ENCODE assay signal across 15 cellular contexts in genomic region chr20:17860306-17861197, GRCh38.
DNase-seq lines count a peak whose midpoint lies in the region; ATAC-seq and TF ChIP-seq lines count a peak whose summit lies in the region.
"Had no signal": no experiment of that assay in that cellular context is flagged by ENCODE, and none has a peak within 500 bp of the region (broad histone marks: within the 10 kb centered on the region; RNA-seq: fewer than 3 reads in every experiment).

No MANE protein-coding gene starts in this region.

- H3K4me1 Mint-ChIP-seq in activated naive CD8-positive, alpha-beta T cell treated with anti-CD3 and anti-CD28 coated beads, Interleukin-2, amount 10 ng/mL, durations not matched to agents 7 days and 5 days = peaks cover 39% of the 10 kb centered on the region
- H3K4me1 Mint-ChIP-seq in activated naive CD8-positive, alpha-beta T cell treated with anti-CD3 and anti-CD28 coated beads for 36 hours = peaks cover 12% of the 10 kb centered on the region
- H3K4me1 Mint-ChIP-seq in T-helper 17 cell (peaks cover 32% of the 10 kb centered on the region), immature natural killer cell (peaks cover 45 to 55% of the 10 kb centered on the region in 2 donors)
- peaks cover 49 to 74% of the 10 kb centered on the region in 2 donors for H3K4me1 Mint-ChIP-seq in stimulated activated naive B cell treated with anti-CD40 and anti-IgM and Interleukin-4, amounts not matched to agents 10 μg/mL and 1 μg/mL and 100 μg/mL, for 72 hours

- H3K4me3 Mint-ChIP-seq in activated naive CD8-positive, alpha-beta T cell treated with anti-CD3 and anti-CD28 coated beads, Interleukin-2, amount 10 ng/mL, durations not matched to agents 7 days and 5 days = peak overlapping the region; percentile 17
- H3K4me3 Mint-ChIP-seq in activated naive CD8-positive, alpha-beta T cell treated with anti-CD3 and anti-CD28 coated beads for 36 hours = no peak overlapping the region
- H3K4me3 Mint-ChIP-seq in T-helper 17 cell (peak overlapping the region; percentile 66), immature natural killer cell (peak overlapping the region; percentile 2 to 85 (median 65))
- H3K4me3 Mint-ChIP-seq in stimulated activated naive B cell treated with anti-CD40 and anti-IgM and Interleukin-4, amounts not matched to agents 10 μg/mL and 1 μg/mL and 100 μg/mL, for 72 hours = peak overlapping the region; percentile 11 to 62

- no peak for DNase-seq in activated naive CD8-positive, alpha-beta T cell treated with anti-CD3 and anti-CD28 coated beads, Interleukin-2, amount 10 ng/mL, durations not matched to agents 7 days and 5 days
- DNase-seq in activated naive CD8-positive, alpha-beta T cell treated with anti-CD3 and anti-CD28 coated beads for 36 hours = no peak
- no peak for DNase-seq in T-helper 17 cell
- DNase-seq in immature natural killer cell = no peak
- peak; percentile 37 for DNase-seq in stimulated activated naive B cell treated with anti-CD40 and anti-IgM and Interleukin-4, amounts not matched to agents 10 μg/mL and 1 μg/mL and 100 μg/mL, for 72 hours
- DNase-seq in NCI-H2081 treated with DMSO at 0.1 percent for 48 hours (lab: John Stamatoyannopoulos, UW) = no peak
- DNase-seq in GM20000 (ENCODE audit: low spot score) = no peak
- DNase-seq: 8988T, KBM-7, NCI-H1105, NCI-H1694 treated with DMSO at 0.1 percent for 48 hours, NCI-H446 treated with DMSO at 0.1 percent for 48 hours, NCI-H774 had no signal

- H3K27me3 Mint-ChIP-seq in activated naive CD8-positive, alpha-beta T cell treated with anti-CD3 and anti-CD28 coated beads, Interleukin-2, amount 10 ng/mL, durations not matched to agents 7 days and 5 days = peaks cover 24% of the 10 kb centered on the region
- peaks cover 17% of the 10 kb centered on the region for H3K27me3 Mint-ChIP-seq in activated naive CD8-positive, alpha-beta T cell treated with anti-CD3 and anti-CD28 coated beads for 36 hours
- H3K27me3 Mint-ChIP-seq in T-helper 17 cell = peaks cover 32% of the 10 kb centered on the region
- H3K27me3 Mint-ChIP-seq in immature natural killer cell (ENCODE audit: low read depth in 3 of 3) = peaks cover 0 to 6% (median 3%) of the 10 kb centered on the region in 3 donors
- H3K27me3 Mint-ChIP-seq in stimulated activated naive B cell treated with anti-CD40 and anti-IgM and Interleukin-4, amounts not matched to agents 10 μg/mL and 1 μg/mL and 100 μg/mL, for 72 hours = peaks cover 5 to 8% of the 10 kb centered on the region in 2 donors

- no peaks in the 10 kb centered on the region for H3K9me3 Mint-ChIP-seq in activated naive CD8-positive, alpha-beta T cell treated with anti-CD3 and anti-CD28 coated beads, Interleukin-2, amount 10 ng/mL, durations not matched to agents 7 days and 5 days
- no peaks in the 10 kb centered on the region for H3K9me3 Mint-ChIP-seq in activated naive CD8-positive, alpha-beta T cell treated with anti-CD3 and anti-CD28 coated beads for 36 hours
- no peaks in the 10 kb centered on the region for H3K9me3 Mint-ChIP-seq in immature natural killer cell
- peaks cover 0 to 2% of the 10 kb centered on the region in 2 donors for H3K9me3 Mint-ChIP-seq in stimulated activated naive B cell treated with anti-CD40 and anti-IgM and Interleukin-4, amounts not matched to agents 10 μg/mL and 1 μg/mL and 100 μg/mL, for 72 hours

- H3K36me3 Mint-ChIP-seq in activated naive CD8-positive, alpha-beta T cell treated with anti-CD3 and anti-CD28 coated beads, Interleukin-2, amount 10 ng/mL, durations not matched to agents 7 days and 5 days = no peaks in the 10 kb centered on the region
- H3K36me3 Mint-ChIP-seq in activated naive CD8-positive, alpha-beta T cell treated with anti-CD3 and anti-CD28 coated beads for 36 hours = no peaks in the 10 kb centered on the region
- H3K36me3 Mint-ChIP-seq in T-helper 17 cell (ENCODE audit: low read depth) (peaks cover 5% of the 10 kb centered on the region), immature natural killer cell (no peaks in the 10 kb centered on the region)
- H3K36me3 Mint-ChIP-seq in stimulated activated naive B cell treated with anti-CD40 and anti-IgM and Interleukin-4, amounts not matched to agents 10 μg/mL and 1 μg/mL and 100 μg/mL, for 72 hours = no peaks in the 10 kb centered on the region

- H3K27ac Mint-ChIP-seq in activated naive CD8-positive, alpha-beta T cell treated with anti-CD3 and anti-CD28 coated beads, Interleukin-2, amount 10 ng/mL, durations not matched to agents 7 days and 5 days = peak overlapping the region; percentile 17
- no peak overlapping the region for H3K27ac Mint-ChIP-seq in activated naive CD8-positive, alpha-beta T cell treated with anti-CD3 and anti-CD28 coated beads for 36 hours
- H3K27ac Mint-ChIP-seq in T-helper 17 cell = peak overlapping the region; percentile 47
- H3K27ac Mint-ChIP-seq in immature natural killer cell = peak overlapping the region in 2 of 6 donors; percentile 32 to 51
- H3K27ac Mint-ChIP-seq in stimulated activated naive B cell treated with anti-CD40 and anti-IgM and Interleukin-4, amounts not matched to agents 10 μg/mL and 1 μg/mL and 100 μg/mL, for 72 hours = peak overlapping the region; percentile 6

- ATAC-seq in activated naive CD8-positive, alpha-beta T cell treated with anti-CD3 and anti-CD28 coated beads, Interleukin-2, amount 10 ng/mL, durations not matched to agents 7 days and 5 days (ENCODE audit: low read depth) = no peak
- ATAC-seq in T-helper 17 cell = no peak
- peak; percentile 17 to 21 for ATAC-seq in stimulated activated naive B cell treated with anti-CD40 and anti-IgM and Interleukin-4, amounts not matched to agents 10 μg/mL and 1 μg/mL and 100 μg/mL, for 72 hours (replicated peaks)
- ATAC-seq in GM21423 (IDR thresholded peaks at IDR 0.05; ENCODE audit: unreplicated experiment) = no peak
- ATAC-seq: Panc1 had no signal

- TF ChIP-seq CTCF in GM20000 (IDR thresholded peaks at IDR 0.05; ENCODE audit: extremely low read depth, missing control alignments) = no peak

- POLR2A ChIA-PET in activated naive CD8-positive, alpha-beta T cell treated with anti-CD3 and anti-CD28 coated beads, Interleukin-2, amount 10 ng/mL, durations not matched to agents 7 days and 5 days (lab: Charles Lee) = no interaction called here

- no peaks in the 10 kb centered on the region for H3K9me3 ChIP-seq in T-helper 17 cell (ENCODE audit: control insufficient read depth, low read length, poor library complexity, severe bottlenecking)

Comparison
In these comparisons a context has a peak if more than half of its experiments do, and no peak if none do; other contexts are left out.
1. ATAC-seq: peak in stimulated activated naive B cell treated with anti-CD40 and anti-IgM and Interleukin-4, amounts not matched to agents 10 μg/mL and 1 μg/mL and 100 μg/mL, for 72 hours (2 of 2); none in activated naive CD8-positive, alpha-beta T cell treated with anti-CD3 and anti-CD28 coated beads, Interleukin-2, amount 10 ng/mL, durations not matched to agents 7 days and 5 days (single experiment), T-helper 17 cell (single experiment) and GM21423 (single experiment).